In genomic region chr2:207695293-207695692, GRCh38 we compare ENCODE assay signal across 2 cellular contexts.
TF ChIP-seq lines count a peak whose summit lies in the region.

No MANE protein-coding gene starts in this region.

TF ChIP-seq in GM23338, 12 proteins besides CTCF, POLR2A, EP300 and RAD21:
- TF ChIP-seq EZH2phosphoT487 (IDR thresholded peaks at IDR 0.05; ENCODE audit: unreplicated experiment) (no peak), CREB1 (CRISPR knock-in tag; IDR thresholded peaks at IDR 0.05; ENCODE audit: low read depth) (no peak), ZNF331 (CRISPR knock-in tag; IDR thresholded peaks at IDR 0.05; ENCODE audit: low read depth) (no peak), EZH2 (IDR thresholded peaks at IDR 0.05; ENCODE audit: low read depth, unreplicated experiment) (no peak), ETS1 (IDR thresholded peaks at IDR 0.05) (no peak), ZNF114 (CRISPR knock-in tag; IDR thresholded peaks at IDR 0.05) (no peak), NANOG (IDR thresholded peaks at IDR 0.05; ENCODE audit: borderline replicate concordance) (no peak), JUNB (IDR thresholded peaks at IDR 0.05; ENCODE audit: unreplicated experiment) (no peak), STAT1 (IDR thresholded peaks at IDR 0.05; ENCODE audit: unreplicated experiment) (no peak), POLR2AphosphoS5 (IDR thresholded peaks at IDR 0.05; ENCODE audit: low read depth) (no peak), REST (IDR thresholded peaks at IDR 0.05; ENCODE audit: unreplicated experiment) (no peak), ZNF462 (CRISPR knock-in tag; IDR thresholded peaks at IDR 0.05) (no peak)

TF ChIP-seq in GM12878, 131 proteins besides CTCF, POLR2A, EP300 and RAD21:
- TF ChIP-seq SKIL (IDR thresholded peaks at IDR 0.05; ENCODE audit: low read depth, poor library complexity, severe bottlenecking) (no peak), JUND (IDR thresholded peaks at IDR 0.05; ENCODE audit: low read depth, low read length) (no peak), NKRF (conservative IDR thresholded peaks at IDR 0.05) (no peak), SP1 (IDR thresholded peaks at IDR 0.05; ENCODE audit: low read depth, low read length) (no peak), NR2C2 (IDR thresholded peaks at IDR 0.05; ENCODE audit: borderline replicate concordance, control insufficient read depth, insufficient read length, low read depth) (no peak), ZSCAN29 (IDR thresholded peaks at IDR 0.05) (no peak), TAF1 (IDR thresholded peaks at IDR 0.05; ENCODE audit: borderline replicate concordance, low read depth, low read length) (no peak), SIN3A (IDR thresholded peaks at IDR 0.05; ENCODE audit: low read depth, low read length) (no peak)
